Comparison of ENCODE assay signal across 10 cellular contexts in genomic region chr5:111741270-111741669, GRCh38. TPM values are rescaled to one million over a fixed set of nuclear protein-coding genes. Genes with fewer than 3 reads are reported as not detected.
DNase-seq lines count a peak whose midpoint lies in the region; ATAC-seq and TF ChIP-seq lines count a peak whose summit lies in the region.
"Had no signal": no experiment of that assay in that cellular context is flagged by ENCODE, and none has a peak within 500 bp of the region (broad histone marks: within the 10 kb centered on the region; RNA-seq: fewer than 3 reads in every experiment).

No MANE protein-coding gene starts in this region.

- H3K9me1 ChIP-seq in IMR-90 (ENCODE audit: insufficient read depth, low read length): peaks cover 19% of the 10 kb centered on the region

- POLR2A ChIA-PET in IMR-90 (lab: Charles Lee; ENCODE audit: unreplicated experiment): no interaction called here

- intact Hi-C loops in IMR-90 (cut with micrococcal nuclease) (no loop called here), colonic mucosa (cut with DNase I) (no loop called here)

- H3K9ac ChIP-seq in BLaER1: no peak overlapping the region
- no peak overlapping the region for H3K9ac ChIP-seq in IMR-90 (ENCODE audit: low read depth, low read length)
- no peak overlapping the region for H3K9ac ChIP-seq in colonic mucosa (ENCODE audit: low read depth in 2 of 2, low read length in 2 of 2)

- H3K27ac ChIP-seq in BLaER1 (no peak overlapping the region), IMR-90 (ENCODE audit: insufficient read depth, low read length) (peak overlapping the region; percentile 69), colonic mucosa (no peak overlapping the region)

- H2AFZ ChIP-seq in IMR-90 (replicated peaks; ENCODE audit: low read length, poor library complexity): no peak overlapping the region

- BruUV-seq in IMR-90 (replicated peaks; lab: Mats Ljungman, UMichigan): no TSS peak

- peak overlapping the region; percentile 70 for H4K5ac ChIP-seq in IMR-90 (ENCODE audit: low read depth, low read length)

- H2BK20ac ChIP-seq in IMR-90 (ENCODE audit: low read depth, low read length): peak overlapping the region; percentile 79; the same call in 1 of the 2 replicates

- CTCF ChIA-PET in IMR-90 (lab: Yijun Ruan, JAX): interaction anchor here (0.6 kb wide), 1 partner anchor 1039 kb away, joined by 3 read pairs; no protein-coding TSS in a partner anchor

- H3K4me2 ChIP-seq in BLaER1 (peak overlapping the region; percentile 43), IMR-90 (ENCODE audit: low read depth, low read length) (peak overlapping the region; percentile 61)

- peaks cover 13% of the 10 kb centered on the region for H3K36me3 Mint-ChIP-seq in chondrocyte (ENCODE audit: low read depth)
- no peaks in the 10 kb centered on the region for H3K36me3 Mint-ChIP-seq in activated T-helper 17 cell treated with anti-CD3 and anti-CD28 coated beads, Interleukin-2, amount 50 U/mL, for 72 hours (ENCODE audit: low read depth)

- DNase-seq in IMR-90 (peak; percentile 65), chondrocyte (ENCODE audit: low spot score) (no peak), colonic mucosa (no peak), ecto neural progenitor cell (ENCODE audit: low spot score) (no peak), COLO829 (ENCODE audit: low spot score) (no peak)
- DNase-seq: stimulated activated naive CD4-positive, alpha-beta T cell had no signal

- in situ Hi-C loops in IMR-90 (cut with MboI; ENCODE audit: low sequenced_read_pairs): loop anchor here (5.0 kb wide), 1 partner anchor 256 kb away; no protein-coding TSS in a partner anchor

- no peak overlapping the region for H3K4me3 Mint-ChIP-seq in chondrocyte (ENCODE audit: unreplicated experiment)
- H3K4me3 Mint-ChIP-seq in activated T-helper 17 cell treated with anti-CD3 and anti-CD28 coated beads, Interleukin-2, amount 50 U/mL, for 72 hours: no peak overlapping the region

- peak overlapping the region; percentile 19 for H4K91ac ChIP-seq in IMR-90 (ENCODE audit: insufficient read depth, low read depth, low read length)

- ATAC-seq in GM21367 (IDR thresholded peaks at IDR 0.05; ENCODE audit: unreplicated experiment) (peak; percentile 44), IMR-90 (ENCODE audit: low read depth) (no peak; the same call in 1 of the 2 replicates)
- no peak for ATAC-seq in activated T-helper 17 cell treated with anti-CD3 and anti-CD28 coated beads, Interleukin-2, amount 50 U/mL, for 72 hours (replicated peaks)

- H3K27me3 ChIP-seq in BLaER1 (no peaks in the 10 kb centered on the region), IMR-90 (ENCODE audit: control insufficient read depth, insufficient read depth, low read length) (no peaks in the 10 kb centered on the region), colonic mucosa (no peaks in the 10 kb centered on the region)

- 50% methylated on average over 1 of the region's 3 CpGs; no CpG with 5 or more reads in 1 of the 2 experiments for WGBS in IMR-90 (ENCODE audit: extremely low coverage in 2 of 2, insufficient read length in 1 of 2), 2 experiments

- H3K23ac ChIP-seq in IMR-90 (ENCODE audit: low read depth, low read length): peak overlapping the region; percentile 77

- H3K9me3 ChIP-seq in BLaER1: no peaks in the 10 kb centered on the region
- H3K9me3 ChIP-seq in IMR-90 (ENCODE audit: control insufficient read depth, insufficient read depth, low read length): no peaks in the 10 kb centered on the region
- H3K9me3 ChIP-seq in colonic mucosa: no peaks in the 10 kb centered on the region
- H3K9me3 ChIP-seq: psoas muscle had no signal

- H3K36me3 ChIP-seq in BLaER1: peaks cover 62% of the 10 kb centered on the region
- peaks cover 3% of the 10 kb centered on the region; the same call in 1 of the 2 replicates for H3K36me3 ChIP-seq in IMR-90 (ENCODE audit: control insufficient read depth, insufficient read depth, low read length)
- H3K36me3 ChIP-seq in colonic mucosa: no peaks in the 10 kb centered on the region

- H4K20me1 ChIP-seq in BLaER1 (peaks cover 96% of the 10 kb centered on the region), IMR-90 (ENCODE audit: insufficient read depth, low read length) (no peaks in the 10 kb centered on the region)

- H2BK5ac ChIP-seq in IMR-90 (ENCODE audit: low read depth, low read length, poor library complexity, severe bottlenecking): peak overlapping the region; percentile 81

- H3K79me1 ChIP-seq in IMR-90 (ENCODE audit: low read depth in 1 of 2, low read length in 2 of 2): peaks cover 30 to 56% of the 10 kb centered on the region in 2 experiments

- H3K4me3 ChIP-seq in BLaER1: no peak overlapping the region
- no peak overlapping the region for H3K4me3 ChIP-seq in IMR-90 (ENCODE audit: insufficient read depth, low read depth, low read length)
- no peak overlapping the region for H3K4me3 ChIP-seq in colonic mucosa
- H3K4me3 ChIP-seq: psoas muscle had no signal

- TF ChIP-seq RAD21 in IMR-90 (IDR thresholded peaks at IDR 0.05; ENCODE audit: low read length): no peak

- peak overlapping the region; percentile 84 for H3K14ac ChIP-seq in IMR-90 (replicated peaks; ENCODE audit: low read depth, low read length)

- H2BK120ac ChIP-seq in IMR-90 (ENCODE audit: low read depth, low read length): peak overlapping the region; percentile 66

- peak overlapping the region; percentile 56; the same call in 2 of the 3 replicates for H2BK15ac ChIP-seq in IMR-90 (ENCODE audit: low read depth, low read length)

- H3K56ac ChIP-seq in IMR-90 (ENCODE audit: extremely low read depth, insufficient read depth, low read length): no peak overlapping the region

- peaks cover 53% of the 10 kb centered on the region for H3K4me1 ChIP-seq in BLaER1
- peaks cover 34% of the 10 kb centered on the region for H3K4me1 ChIP-seq in IMR-90 (ENCODE audit: control insufficient read depth, insufficient read depth, low read length)
- peaks cover 4% of the 10 kb centered on the region for H3K4me1 ChIP-seq in colonic mucosa

- peak overlapping the region; percentile 91 for H3K4ac ChIP-seq in IMR-90 (ENCODE audit: low read depth, low read length)

- peak overlapping the region; percentile 84 for H3K18ac ChIP-seq in IMR-90 (ENCODE audit: low read depth, low read length)

- peaks cover 98% of the 10 kb centered on the region for H3K4me1 Mint-ChIP-seq in chondrocyte (ENCODE audit: low read depth)
- H3K4me1 Mint-ChIP-seq in activated T-helper 17 cell treated with anti-CD3 and anti-CD28 coated beads, Interleukin-2, amount 50 U/mL, for 72 hours: no peaks in the 10 kb centered on the region

- H4K8ac ChIP-seq in IMR-90 (ENCODE audit: low read depth in 2 of 2, low read length in 2 of 2): peak overlapping the region; percentile 23 to 74; a peak in 3 of 4 replicates

- H3K27me3 Mint-ChIP-seq in chondrocyte (ENCODE audit: low read depth): no peaks in the 10 kb centered on the region
- peaks cover 14% of the 10 kb centered on the region for H3K27me3 Mint-ChIP-seq in activated T-helper 17 cell treated with anti-CD3 and anti-CD28 coated beads, Interleukin-2, amount 50 U/mL, for 72 hours

- no peak overlapping the region for H2AK9ac ChIP-seq in IMR-90 (replicated peaks; ENCODE audit: low read depth, low read length, poor library complexity)

- H3K27ac Mint-ChIP-seq in chondrocyte (ENCODE audit: unreplicated experiment): peak overlapping the region; percentile 92
- H3K27ac Mint-ChIP-seq in activated T-helper 17 cell treated with anti-CD3 and anti-CD28 coated beads, Interleukin-2, amount 50 U/mL, for 72 hours: no peak overlapping the region

- dilution Hi-C loops in IMR-90 (cut with HindIII; ENCODE audit: low sequenced_read_pairs, unreplicated experiment): no loop called here

- 0 out of 2 replicates have a peak, but pooled peaks have one; percentile 2 for TF ChIP-seq POLR2A in IMR-90 (IDR thresholded peaks at IDR 0.05; ENCODE audit: low read depth, low read length)

- peak overlapping the region; percentile 82 for H2AK5ac ChIP-seq in IMR-90 (ENCODE audit: low read depth, low read length)

- no peaks in the 10 kb centered on the region for H3K9me3 Mint-ChIP-seq in chondrocyte (ENCODE audit: low read depth)
- no peaks in the 10 kb centered on the region for H3K9me3 Mint-ChIP-seq in activated T-helper 17 cell treated with anti-CD3 and anti-CD28 coated beads, Interleukin-2, amount 50 U/mL, for 72 hours

- TF ChIP-seq CTCF in IMR-90 (conservative IDR thresholded peaks at IDR 0.05; ENCODE audit: low read depth, low read length) (no peak), chondrocyte (IDR thresholded peaks at IDR 0.05) (no peak), colonic mucosa (IDR thresholded peaks at IDR 0.05) (no peak)

TF ChIP-seq in IMR-90, 13 proteins besides CTCF, POLR2A, EP300 and RAD21:
- TF ChIP-seq RFX5 (IDR thresholded peaks at IDR 0.05; ENCODE audit: low read depth, low read length) (no peak), RCOR1 (IDR thresholded peaks at IDR 0.05; ENCODE audit: insufficient replicate concordance, low read length) (no peak), FOS (IDR thresholded peaks at IDR 0.05; ENCODE audit: low read depth, low read length) (no peak), CHD1 (IDR thresholded peaks at IDR 0.05; ENCODE audit: low read depth, low read length) (no peak), CEBPB (IDR thresholded peaks at IDR 0.05; ENCODE audit: low read depth, low read length) (peak; percentile 46; the same call in 1 of the 2 replicates), MXI1 (IDR thresholded peaks at IDR 0.05; ENCODE audit: borderline replicate concordance, low read depth, low read length) (no peak), SMC3 (IDR thresholded peaks at IDR 0.05; ENCODE audit: low read depth, low read length) (no peak)

RNA-seq across cellular contexts. Expression of gene NREP, which starts 15.7 kb away (rescaled TPM):
- total RNA-seq in IMR-90 (2012; rRNA removed) (178 and 234 TPM in 2 replicates), chondrocyte (595 to 1,006 TPM (median 987 TPM) in 3 replicates), colonic mucosa (10 to 100 TPM; 16.6 to 19.0 TPM)
- polyA plus RNA-seq in IMR-90 (2012; rRNA removed): 246 and 277 TPM in 2 replicates
- 42.7 and 48.6 TPM in 2 replicates for polyA plus RNA-seq in IMR-90 (2012; cell fraction: cytosol; rRNA removed)
- 62.1 and 406 TPM in 2 replicates for polyA plus RNA-seq in IMR-90 (2012; cell fraction: nucleus; rRNA removed; ENCODE audit: low replicate concordance)
- total RNA-seq in activated T-helper 17 cell treated with anti-CD3 and anti-CD28 coated beads, Interleukin-2, amount 50 U/mL, for 72 hours: 10 to 100 TPM in 1 of 2 donors, 1 to 10 TPM in 1; 8.5 to 18.2 TPM
